Comparison of ENCODE assay signal across 26 cellular contexts in genomic region chr4:96390404-96390803, GRCh38.
"Had no signal": no experiment of that assay in that cellular context is flagged by ENCODE, and none has a peak within 500 bp of the region (broad histone marks: within the 10 kb centered on the region; RNA-seq: fewer than 3 reads in every experiment).

No MANE protein-coding gene starts in this region.

- H3K4me1 ChIP-seq: gastrocnemius medialis, prostate gland, right atrium auricular region, stomach, thyroid gland had no signal

- H3K4me1 Mint-ChIP-seq: memory B cell, naive B cell had no signal

- H3K9me3 ChIP-seq: gastrocnemius medialis, prostate gland, right atrium auricular region, stomach, thyroid gland had no signal

- H3K36me3 ChIP-seq: gastrocnemius medialis, prostate gland, right atrium auricular region, stomach, thyroid gland had no signal

- DNase-seq: dorsolateral prefrontal cortex; effector CD4-positive, alpha-beta T cell; foreskin fibroblast; gastrocnemius medialis; kidney; naive B cell; nucleus accumbens; stimulated activated CD4-positive, alpha-beta T cell treated with anti-CD3 and anti-CD28 coated beads, Interleukin-12 subunit alpha, Interleukin-12 subunit beta, amount 100 ng/mL, for 4 hours; stimulated activated CD4-positive, alpha-beta T cell treated with anti-CD3 and anti-CD28 coated beads, Interleukin-1b, Interleukin-23, amount 100 ng/mL, for 48 hours; stimulated activated CD4-positive, alpha-beta T cell treated with anti-CD3 and anti-CD28 coated beads, Interleukin-4, amount 100 ng/mL, for 1 hour; stimulated activated CD8-positive, alpha-beta memory T cell treated with anti-CD3 and anti-CD28 coated beads, Interleukin-4, amount 100 ng/mL, for 48 hours; stimulated activated naive CD4-positive, alpha-beta T cell; stomach; thyroid gland had no signal

- H3K27me3 ChIP-seq: dorsolateral prefrontal cortex, gastrocnemius medialis, right atrium auricular region, stomach, thyroid gland had no signal

- H3K36me3 Mint-ChIP-seq: memory B cell; naive B cell; natural killer cell treated with Interleukin-12 subunit alpha and Interleukin-12 subunit beta and Interleukin-15 and Interleukin-18, amount 100 ng/mL, for 72 hours; type B pancreatic cell had no signal

- H3K27me3 Mint-ChIP-seq: memory B cell; naive B cell; natural killer cell treated with Interleukin-12 subunit alpha and Interleukin-12 subunit beta and Interleukin-15 and Interleukin-18, amount 100 ng/mL, for 72 hours; type B pancreatic cell had no signal

- H3K27ac ChIP-seq: dorsolateral prefrontal cortex, epithelial cell of prostate, gastrocnemius medialis, prostate gland, right atrium auricular region, stomach, thyroid gland had no signal

- ATAC-seq: esophagus mucosa; gastrocnemius medialis; left lobe of liver; natural killer cell treated with Interleukin-12 subunit alpha and Interleukin-12 subunit beta and Interleukin-15 and Interleukin-18, amount 100 ng/mL, for 72 hours; sciatic nerve had no signal

- H3K9me3 Mint-ChIP-seq: type B pancreatic cell had no signal

- H3K4me3 Mint-ChIP-seq: memory B cell; natural killer cell treated with Interleukin-12 subunit alpha and Interleukin-12 subunit beta and Interleukin-15 and Interleukin-18, amount 100 ng/mL, for 72 hours; type B pancreatic cell had no signal

- H3K4me2 ChIP-seq: smooth muscle cell had no signal

- FAIRE-seq: colon, kidney had no signal

- H3K4me3 ChIP-seq: dorsolateral prefrontal cortex, gastrocnemius medialis, lung, prostate gland, right atrium auricular region, smooth muscle cell, stomach, thyroid gland had no signal

- H3K27ac Mint-ChIP-seq: memory B cell; naive B cell; natural killer cell treated with Interleukin-12 subunit alpha and Interleukin-12 subunit beta and Interleukin-15 and Interleukin-18, amount 100 ng/mL, for 72 hours; type B pancreatic cell had no signal
